30 cellular contexts compared by ENCODE assay signal in genomic region chr3:69172058-69172457, GRCh38. TPM values are rescaled to one million over a fixed set of nuclear protein-coding genes. Genes with fewer than 3 reads are reported as not detected.
"Had no signal": no experiment of that assay in that cellular context is flagged by ENCODE, and none has a peak within 500 bp of the region (broad histone marks: within the 10 kb centered on the region; RNA-seq: fewer than 3 reads in every experiment).

No MANE protein-coding gene starts in this region.

- DNase-seq: activated CD4-positive, alpha-beta T cell treated with anti-CD3 and anti-CD28 coated beads for 48 hours; activated CD4-positive, alpha-beta T cell treated with anti-CD3 and anti-CD28 coated beads, Interleukin-2, amount 50 U/mL, for 48 hours; activated CD8-positive, alpha-beta memory T cell treated with anti-CD3 and anti-CD28 coated beads, Interleukin-2, amount 10 ng/mL, durations not matched to agents 7 days and 5 days; activated gamma-delta T cell treated with Interleukin-2 at 50 U/mL for 16 hours; activated naive CD4-positive, alpha-beta T cell treated with anti-CD3 and anti-CD28 coated beads, Interleukin-2, amount 50 U/mL, for 16 hours; activated T-cell treated with anti-CD3 and anti-CD28 coated beads, Interleukin-2, amount 50 U/mL, for 4 hours; body of pancreas; MG63; NCI-H1105; NCI-H1436; NCI-H1694 treated with DMSO at 0.1 percent for 48 hours; NCI-H2029 treated with DMSO at 0.1 percent for 48 hours; NCI-H345; NCI-H510A; NCI-H526 treated with DMSO at 0.1 percent for 48 hours; NCI-H82; NK-92 treated with Interleukin-12 subunit alpha and Interleukin-12 subunit beta, amount 100 ng/mL, for 24 hours; Peyer's patch; Right ventricle myocardium superior; SJCRH30; SK-N-SH; T-helper 1 cell had no signal

- H3K9me3 ChIP-seq: ascending aorta, body of pancreas, MG63, Peyer's patch, SJCRH30, SK-N-SH had no signal

- H3K9me3 Mint-ChIP-seq: activated T-cell treated with anti-CD3 and anti-CD28 coated beads, Interleukin-2, amount 50 U/mL, for 4 hours; activated T-helper 2 cell treated with anti-CD3 and anti-CD28 coated beads, Interferon-gamma antibody, Interleukin-2, Interleukin-4, amounts not matched to agents 10 μg/mL and 5 μg/mL and 100 μg/mL, durations not matched to agents 14 hours and 24 hours and 36 hours; central memory CD8-positive, alpha-beta T cell had no signal

- H3K4me1 ChIP-seq: ascending aorta, Peyer's patch, SJCRH30 had no signal

- H3K4me3 Mint-ChIP-seq: activated CD8-positive, alpha-beta memory T cell treated with anti-CD3 and anti-CD28 coated beads, Interleukin-2, amount 10 ng/mL, durations not matched to agents 7 days and 5 days; activated T-cell treated with anti-CD3 and anti-CD28 coated beads, Interleukin-2, amount 50 U/mL, for 4 hours; central memory CD8-positive, alpha-beta T cell had no signal

- H3K27ac ChIP-seq: ascending aorta, KMS-11, Peyer's patch, RWPE1, SJCRH30 had no signal

- ATAC-seq: activated CD4-positive, CD25-positive, alpha-beta regulatory T cell treated with anti-CD3 and anti-CD28 coated beads, Interleukin-2, amount 50 U/mL, for 24 hours; activated CD8-positive, alpha-beta memory T cell treated with anti-CD3 and anti-CD28 coated beads, Interleukin-2, amount 10 ng/mL, durations not matched to agents 7 days and 5 days; activated T-cell treated with anti-CD3 and anti-CD28 coated beads, Interleukin-2, amount 50 U/mL, for 4 hours; body of pancreas had no signal

- FAIRE-seq: bronchial epithelial cell had no signal

- H3K27me3 Mint-ChIP-seq: activated CD8-positive, alpha-beta memory T cell treated with anti-CD3 and anti-CD28 coated beads, Interleukin-2, amount 10 ng/mL, durations not matched to agents 7 days and 5 days; central memory CD8-positive, alpha-beta T cell had no signal

- H3K4me3 ChIP-seq: ascending aorta, body of pancreas, MG63, Peyer's patch, SJCRH30 had no signal

- H3K36me3 ChIP-seq: MG63, SJCRH30 had no signal

- H3K4me1 Mint-ChIP-seq: central memory CD8-positive, alpha-beta T cell had no signal

- H3K27ac Mint-ChIP-seq: activated CD8-positive, alpha-beta memory T cell treated with anti-CD3 and anti-CD28 coated beads, Interleukin-2, amount 10 ng/mL, durations not matched to agents 7 days and 5 days; activated T-helper 2 cell treated with anti-CD3 and anti-CD28 coated beads, Interferon-gamma antibody, Interleukin-2, Interleukin-4, amounts not matched to agents 10 μg/mL and 5 μg/mL and 100 μg/mL, durations not matched to agents 14 hours and 24 hours and 36 hours had no signal

RNA-seq across cellular contexts. Expression of gene LMOD3, which starts 49.7 kb away (rescaled TPM):
- total RNA-seq: activated CD8-positive, alpha-beta memory T cell treated with anti-CD3 and anti-CD28 coated beads, Interleukin-2, amount 10 ng/mL, durations not matched to agents 7 days and 5 days; activated T-cell treated with anti-CD3 and anti-CD28 coated beads, Interleukin-2, amount 50 U/mL, for 4 hours; activated T-helper 2 cell treated with anti-CD3 and anti-CD28 coated beads, Interferon-gamma antibody, Interleukin-2, Interleukin-4, amounts not matched to agents 10 μg/mL and 5 μg/mL and 100 μg/mL, durations not matched to agents 14 hours and 24 hours and 36 hours; ascending aorta; bronchial epithelial cell; Peyer's patch; T-helper 2 cell treated with Interferon-gamma antibody and Interleukin-4, amounts not matched to agents 100 ng/mL and 5 ng/mL, for 36 hours had no signal
